Comparison of ENCODE assay signal across 12 cellular contexts in genomic region chr3:15520804-15521572, GRCh38. TPM values are rescaled to one million over a fixed set of nuclear protein-coding genes. Genes with fewer than 3 reads are reported as not detected.
DNase-seq lines count a peak whose midpoint lies in the region; ATAC-seq lines count a peak whose summit lies in the region.
"Had no signal": no experiment of that assay in that cellular context is flagged by ENCODE, and none has a peak within 500 bp of the region (broad histone marks: within the 10 kb centered on the region; RNA-seq: fewer than 3 reads in every experiment).

No MANE protein-coding gene starts in this region.

- intact Hi-C loops in right cardiac atrium (cut with DNase I) = no loop called here

- DNase-seq in activated naive CD8-positive, alpha-beta T cell treated with anti-CD3 and anti-CD28 coated beads for 36 hours = no peak
- no peak for DNase-seq in T-cell
- no peak for DNase-seq in right cardiac atrium
- DNase-seq in foreskin melanocyte = no peak
- DNase-seq in NCI-H2227 (lab: John Stamatoyannopoulos, UW; ENCODE audit: unreplicated experiment) = no peak
- DNase-seq: hypothalamus, NCI-H1105, NCI-H510A had no signal

- no peaks in the 10 kb centered on the region for H3K27me3 Mint-ChIP-seq in activated naive CD8-positive, alpha-beta T cell
- peaks cover 17% of the 10 kb centered on the region for H3K27me3 Mint-ChIP-seq in activated naive CD8-positive, alpha-beta T cell treated with anti-CD3 and anti-CD28 coated beads for 36 hours
- H3K27me3 Mint-ChIP-seq in T-cell = peaks cover 0 to 4% of the 10 kb centered on the region in 2 donors
- H3K27me3 Mint-ChIP-seq in stimulated activated memory B cell treated with anti-CD40 and anti-IgM and Interleukin-4, amounts not matched to agents 10 μg/mL and 1 μg/mL and 100 μg/mL, for 72 hours = peaks cover 16% of the 10 kb centered on the region

- no peaks in the 10 kb centered on the region for H3K27me3 ChIP-seq in right cardiac atrium (ENCODE audit: control insufficient read depth, insufficient read depth)

- CTCF ChIA-PET in T-cell (lab: Charles Lee) = no interaction called here

- peaks cover 2% of the 10 kb centered on the region for H3K4me1 ChIP-seq in right cardiac atrium (ENCODE audit: control insufficient read depth, insufficient read depth, low read length)

- H3K4me3 Mint-ChIP-seq in activated naive CD8-positive, alpha-beta T cell = peak overlapping the region; percentile 49
- no peak overlapping the region for H3K4me3 Mint-ChIP-seq in activated naive CD8-positive, alpha-beta T cell treated with anti-CD3 and anti-CD28 coated beads for 36 hours
- peak overlapping the region; percentile 35 to 80 (median 57) for H3K4me3 Mint-ChIP-seq in T-cell
- H3K4me3 Mint-ChIP-seq in stimulated activated memory B cell treated with anti-CD40 and anti-IgM and Interleukin-4, amounts not matched to agents 10 μg/mL and 1 μg/mL and 100 μg/mL, for 72 hours = no peak overlapping the region

- POLR2A ChIA-PET in T-cell (lab: Charles Lee) = no interaction called here

- no peaks in the 10 kb centered on the region for H3K9me3 ChIP-seq in right cardiac atrium (ENCODE audit: control insufficient read depth, low read length)

- H3K36me3 Mint-ChIP-seq in activated naive CD8-positive, alpha-beta T cell = peaks cover 2% of the 10 kb centered on the region
- no peaks in the 10 kb centered on the region for H3K36me3 Mint-ChIP-seq in activated naive CD8-positive, alpha-beta T cell treated with anti-CD3 and anti-CD28 coated beads for 36 hours
- no peaks in the 10 kb centered on the region for H3K36me3 Mint-ChIP-seq in T-cell
- H3K36me3 Mint-ChIP-seq in stimulated activated memory B cell treated with anti-CD40 and anti-IgM and Interleukin-4, amounts not matched to agents 10 μg/mL and 1 μg/mL and 100 μg/mL, for 72 hours = no peaks in the 10 kb centered on the region

- H3K27ac Mint-ChIP-seq in activated naive CD8-positive, alpha-beta T cell = no peak overlapping the region
- no peak overlapping the region for H3K27ac Mint-ChIP-seq in activated naive CD8-positive, alpha-beta T cell treated with anti-CD3 and anti-CD28 coated beads for 36 hours
- H3K27ac Mint-ChIP-seq in T-cell = peak overlapping the region; percentile 69 to 80
- peak overlapping the region; percentile 15 for H3K27ac Mint-ChIP-seq in stimulated activated memory B cell treated with anti-CD40 and anti-IgM and Interleukin-4, amounts not matched to agents 10 μg/mL and 1 μg/mL and 100 μg/mL, for 72 hours

- H3K27ac ChIP-seq in right cardiac atrium (ENCODE audit: low read length) = peak overlapping the region; percentile 97
- H3K27ac ChIP-seq: epithelial cell of prostate had no signal

- H3K4me3 ChIP-seq in right cardiac atrium (ENCODE audit: low read length) = peak overlapping the region; percentile 40

- peaks cover 14% of the 10 kb centered on the region for H3K4me1 Mint-ChIP-seq in activated naive CD8-positive, alpha-beta T cell (ENCODE audit: low read depth)
- H3K4me1 Mint-ChIP-seq in activated naive CD8-positive, alpha-beta T cell treated with anti-CD3 and anti-CD28 coated beads for 36 hours = peaks cover 14% of the 10 kb centered on the region
- H3K4me1 Mint-ChIP-seq in T-cell = peaks cover 6 to 33% (median 12%) of the 10 kb centered on the region in 3 donors
- H3K4me1 Mint-ChIP-seq in stimulated activated memory B cell treated with anti-CD40 and anti-IgM and Interleukin-4, amounts not matched to agents 10 μg/mL and 1 μg/mL and 100 μg/mL, for 72 hours = peaks cover 9% of the 10 kb centered on the region

- no peaks in the 10 kb centered on the region for H3K9me3 Mint-ChIP-seq in activated naive CD8-positive, alpha-beta T cell (ENCODE audit: low read depth)
- H3K9me3 Mint-ChIP-seq in activated naive CD8-positive, alpha-beta T cell treated with anti-CD3 and anti-CD28 coated beads for 36 hours = no peaks in the 10 kb centered on the region
- no peaks in the 10 kb centered on the region for H3K9me3 Mint-ChIP-seq in T-cell
- peaks cover 3% of the 10 kb centered on the region for H3K9me3 Mint-ChIP-seq in stimulated activated memory B cell treated with anti-CD40 and anti-IgM and Interleukin-4, amounts not matched to agents 10 μg/mL and 1 μg/mL and 100 μg/mL, for 72 hours

- WGBS in right cardiac atrium = 29% methylated on average over 14 of the region's 14 CpGs

- ATAC-seq in T-cell (replicated peaks in 1 of 4) (peak in 1 of 4 experiments; percentile 32), right cardiac atrium (peak in 1 of 2 donors; percentile 22), GM19452 (IDR thresholded peaks at IDR 0.05; ENCODE audit: unreplicated experiment) (no peak)
- no peak for ATAC-seq in stimulated activated memory B cell treated with anti-CD40 and anti-IgM and Interleukin-4, amounts not matched to agents 10 μg/mL and 1 μg/mL and 100 μg/mL, for 72 hours

RNA-seq across cellular contexts. Expression of gene COLQ, which starts 0.5 kb away (rescaled TPM):
- total RNA-seq in activated naive CD8-positive, alpha-beta T cell treated with anti-CD3 and anti-CD28 coated beads for 36 hours = under 1 TPM; 0.48 to 0.74 TPM
- total RNA-seq in T-cell (10 to 100 TPM in 2 of 5 donors, 1 to 10 TPM in 3; 5.1 to 11.4 (median 7.2) TPM), right cardiac atrium (10 to 100 TPM in 1 of 4 donors, 1 to 10 TPM in 3; 1.7 to 18.9 (median 3.4) TPM)
- polyA plus RNA-seq in right cardiac atrium = 4.3 TPM

Comparison
In these comparisons a context has a peak if more than half of its experiments do, and no peak if none do; other contexts are left out.
1. H3K4me3 Mint-ChIP-seq: peak in activated naive CD8-positive, alpha-beta T cell (single experiment) and T-cell (3 of 3); none in activated naive CD8-positive, alpha-beta T cell treated with anti-CD3 and anti-CD28 coated beads for 36 hours (single experiment) and stimulated activated memory B cell treated with anti-CD40 and anti-IgM and Interleukin-4, amounts not matched to agents 10 μg/mL and 1 μg/mL and 100 μg/mL, for 72 hours (single experiment).
2. H3K27ac Mint-ChIP-seq: peak in T-cell (2 of 2) and stimulated activated memory B cell treated with anti-CD40 and anti-IgM and Interleukin-4, amounts not matched to agents 10 μg/mL and 1 μg/mL and 100 μg/mL, for 72 hours (single experiment); none in activated naive CD8-positive, alpha-beta T cell (single experiment) and activated naive CD8-positive, alpha-beta T cell treated with anti-CD3 and anti-CD28 coated beads for 36 hours (single experiment).